In the genomic region with DNA sequence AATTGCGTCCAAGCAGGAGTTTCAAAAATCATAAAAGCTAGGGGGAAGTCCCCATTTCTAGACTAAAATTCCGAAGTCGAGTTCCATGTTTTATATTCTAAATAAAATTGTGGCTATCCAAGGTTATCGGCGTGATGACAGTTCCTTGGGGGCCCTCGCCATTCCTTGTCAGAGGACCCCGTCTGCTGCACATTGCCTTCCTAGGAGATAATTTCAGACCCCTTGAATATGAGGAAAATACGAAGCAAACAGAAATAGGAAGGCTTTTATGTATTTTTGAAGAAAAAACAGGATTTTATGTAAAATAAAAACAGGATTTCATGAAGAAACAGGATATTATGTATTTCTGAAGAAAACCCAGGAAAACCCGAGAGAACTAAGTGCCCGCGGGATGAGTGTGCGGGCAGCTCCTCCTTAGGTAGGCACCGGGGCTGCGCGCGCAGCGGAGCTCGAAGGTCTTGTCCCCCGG, we compare ENCODE assay signal across 8 cellular contexts. TPM values are rescaled to one million over a fixed set of nuclear protein-coding genes. Genes with fewer than 3 reads are reported as not detected.
A peak's percentile ranks its signal among the peaks of the same experiment; 100 is the strongest.
DNase-seq lines count a peak whose midpoint lies in the region; ATAC-seq and TF ChIP-seq lines count a peak whose summit lies in the region.

No MANE protein-coding gene starts in this region.

- H3K79me2 ChIP-seq in GM23338 (replicated peaks; ENCODE audit: insufficient read depth), result peaks cover 31% of the 10 kb centered on the region

- no peak for ATAC-seq in GM23338
- no peak for ATAC-seq in SK-N-SH treated with all-trans-retinoic acid at 6 μM for 48 hours
- ATAC-seq in HG03457 (IDR thresholded peaks at IDR 0.05; ENCODE audit: unreplicated experiment), result no peak

- H3K4me1 ChIP-seq in GM23338 (ENCODE audit: insufficient read depth), result peaks cover 16% of the 10 kb centered on the region; the same call in 1 of the 2 replicates
- H3K4me1 ChIP-seq in rectal smooth muscle tissue (ENCODE audit: control insufficient read depth, insufficient read depth, low read length), result peaks cover 20% of the 10 kb centered on the region

- peaks cover 3% of the 10 kb centered on the region; the same call in 1 of the 2 replicates for H4K20me1 ChIP-seq in GM23338 (replicated peaks; ENCODE audit: insufficient read depth)

- H3K9me2 ChIP-seq in GM23338 (ENCODE audit: insufficient read depth), result no peaks in the 10 kb centered on the region

- H3K4me3 Mint-ChIP-seq in GM23338, result peak overlapping the region; percentile 90

- H3K9me3 Mint-ChIP-seq in GM23338, result no peaks in the 10 kb centered on the region; the same call in 2 of the 3 replicates

- H3K9ac ChIP-seq in rectal smooth muscle tissue (ENCODE audit: low read length), result no peak overlapping the region

- H3K27ac Mint-ChIP-seq in GM23338, result no peak overlapping the region

- TF ChIP-seq CTCF in GM23338 (conservative IDR thresholded peaks at IDR 0.05; ENCODE audit: low read depth in 2 of 2) (no peak), fibroblast of pulmonary artery (IDR thresholded peaks at IDR 0.05; ENCODE audit: low read length, missing control alignments) (no peak)

- H3K36me3 ChIP-seq in GM23338 (ENCODE audit: insufficient read depth), result no peaks in the 10 kb centered on the region
- H3K36me3 ChIP-seq in rectal smooth muscle tissue (ENCODE audit: control insufficient read depth, insufficient read depth, low read length), result no peaks in the 10 kb centered on the region

- peak overlapping the region; percentile 60 for H2AFZ ChIP-seq in GM23338

- H3K27me3 ChIP-seq in GM23338 (ENCODE audit: insufficient read depth), result 0 out of 2 replicates have a peak, but pooled peaks cover 8% of the 10 kb centered on the region
- H3K27me3 ChIP-seq in rectal smooth muscle tissue (ENCODE audit: control insufficient read depth, insufficient read depth, low read length), result no peaks in the 10 kb centered on the region

- peak overlapping the region; percentile 95 for H3K4me3 ChIP-seq in GM23338
- peak overlapping the region; percentile 73 for H3K4me3 ChIP-seq in fibroblast of pulmonary artery (replicated peaks; ENCODE audit: low read depth, low read length)
- H3K4me3 ChIP-seq in rectal smooth muscle tissue (ENCODE audit: low read length), result peak overlapping the region; percentile 52

- H3K27me3 Mint-ChIP-seq in GM23338 (ENCODE audit: insufficient read depth, low read depth, poor library complexity), result peaks cover 2% of the 10 kb centered on the region

- H3K27ac ChIP-seq in GM23338 (ENCODE audit: low read depth), result 0 out of 2 replicates have a peak overlapping the region, but pooled peaks have one; percentile 33
- peak overlapping the region; percentile 90 for H3K27ac ChIP-seq in rectal smooth muscle tissue (ENCODE audit: low read depth, low read length)

- H3F3A ChIP-seq in GM23338 (replicated peaks; ENCODE audit: low read depth), result peaks cover 2% of the 10 kb centered on the region; the same call in 1 of the 2 replicates

- H3K36me3 Mint-ChIP-seq in GM23338 (ENCODE audit: low read depth), result no peaks in the 10 kb centered on the region; the same call in 2 of the 3 replicates

- H3K4me1 Mint-ChIP-seq in GM23338, result peaks cover 27% of the 10 kb centered on the region

- peak overlapping the region; percentile 97 for H3K4me2 ChIP-seq in GM23338

- DNase-seq in GM23338 (ENCODE audit: low spot score) (no peak), fibroblast of pulmonary artery (ENCODE audit: low read depth) (peak; percentile 17), NCI-H524 treated with DMSO at 0.1 percent for 48 hours (lab: John Stamatoyannopoulos, UW) (no peak), NCI-H1694 treated with DMSO at 0.1 percent for 48 hours (lab: John Stamatoyannopoulos, UW) (no peak), NCI-H1092 treated with DMSO at 0.1 percent for 48 hours (lab: John Stamatoyannopoulos, UW) (no peak)

TF ChIP-seq in GM23338, 12 proteins besides CTCF, POLR2A, EP300 and RAD21 (continues in another document):
- no peak for TF ChIP-seq EZH2 (IDR thresholded peaks at IDR 0.05; ENCODE audit: low read depth, unreplicated experiment)
- TF ChIP-seq ZNF331 (CRISPR knock-in tag; IDR thresholded peaks at IDR 0.05; ENCODE audit: low read depth), result no peak
- TF ChIP-seq ZNF114 (CRISPR knock-in tag; IDR thresholded peaks at IDR 0.05), result no peak
- TF ChIP-seq, protein P1, sequence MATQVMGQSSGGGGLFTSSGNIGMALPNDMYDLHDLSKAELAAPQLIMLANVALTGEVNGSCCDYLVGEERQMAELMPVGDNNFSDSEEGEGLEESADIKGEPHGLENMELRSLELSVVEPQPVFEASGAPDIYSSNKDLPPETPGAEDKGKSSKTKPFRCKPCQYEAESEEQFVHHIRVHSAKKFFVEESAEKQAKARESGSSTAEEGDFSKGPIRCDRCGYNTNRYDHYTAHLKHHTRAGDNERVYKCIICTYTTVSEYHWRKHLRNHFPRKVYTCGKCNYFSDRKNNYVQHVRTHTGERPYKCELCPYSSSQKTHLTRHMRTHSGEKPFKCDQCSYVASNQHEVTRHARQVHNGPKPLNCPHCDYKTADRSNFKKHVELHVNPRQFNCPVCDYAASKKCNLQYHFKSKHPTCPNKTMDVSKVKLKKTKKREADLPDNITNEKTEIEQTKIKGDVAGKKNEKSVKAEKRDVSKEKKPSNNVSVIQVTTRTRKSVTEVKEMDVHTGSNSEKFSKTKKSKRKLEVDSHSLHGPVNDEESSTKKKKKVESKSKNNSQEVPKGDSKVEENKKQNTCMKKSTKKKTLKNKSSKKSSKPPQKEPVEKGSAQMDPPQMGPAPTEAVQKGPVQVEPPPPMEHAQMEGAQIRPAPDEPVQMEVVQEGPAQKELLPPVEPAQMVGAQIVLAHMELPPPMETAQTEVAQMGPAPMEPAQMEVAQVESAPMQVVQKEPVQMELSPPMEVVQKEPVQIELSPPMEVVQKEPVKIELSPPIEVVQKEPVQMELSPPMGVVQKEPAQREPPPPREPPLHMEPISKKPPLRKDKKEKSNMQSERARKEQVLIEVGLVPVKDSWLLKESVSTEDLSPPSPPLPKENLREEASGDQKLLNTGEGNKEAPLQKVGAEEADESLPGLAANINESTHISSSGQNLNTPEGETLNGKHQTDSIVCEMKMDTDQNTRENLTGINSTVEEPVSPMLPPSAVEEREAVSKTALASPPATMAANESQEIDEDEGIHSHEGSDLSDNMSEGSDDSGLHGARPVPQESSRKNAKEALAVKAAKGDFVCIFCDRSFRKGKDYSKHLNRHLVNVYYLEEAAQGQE (IDR thresholded peaks at IDR 0.05; ENCODE audit: unreplicated experiment), result no peak
- TF ChIP-seq POLR2AphosphoS5 (IDR thresholded peaks at IDR 0.05; ENCODE audit: low read depth), result no peak
- TF ChIP-seq EZH2phosphoT487 (IDR thresholded peaks at IDR 0.05; ENCODE audit: unreplicated experiment), result no peak
- no peak for TF ChIP-seq NANOG (IDR thresholded peaks at IDR 0.05; ENCODE audit: borderline replicate concordance)
- TF ChIP-seq JUNB (IDR thresholded peaks at IDR 0.05; ENCODE audit: unreplicated experiment), result no peak
- no peak for TF ChIP-seq STAT1 (IDR thresholded peaks at IDR 0.05; ENCODE audit: unreplicated experiment)
- TF ChIP-seq CREB1 (CRISPR knock-in tag; IDR thresholded peaks at IDR 0.05; ENCODE audit: low read depth), result no peak

TF ChIP-seq in SK-N-SH treated with all-trans-retinoic acid at 6 μM for 48 hours, 23 proteins besides CTCF, POLR2A, EP300 and RAD21 (continues in another document):
- TF ChIP-seq BACH2 (CRISPR knock-in tag; IDR thresholded peaks at IDR 0.05; ENCODE audit: borderline replicate concordance) (no peak), ISL1 (CRISPR knock-in tag; IDR thresholded peaks at IDR 0.05) (no peak)
- TF ChIP-seq, protein P2, sequence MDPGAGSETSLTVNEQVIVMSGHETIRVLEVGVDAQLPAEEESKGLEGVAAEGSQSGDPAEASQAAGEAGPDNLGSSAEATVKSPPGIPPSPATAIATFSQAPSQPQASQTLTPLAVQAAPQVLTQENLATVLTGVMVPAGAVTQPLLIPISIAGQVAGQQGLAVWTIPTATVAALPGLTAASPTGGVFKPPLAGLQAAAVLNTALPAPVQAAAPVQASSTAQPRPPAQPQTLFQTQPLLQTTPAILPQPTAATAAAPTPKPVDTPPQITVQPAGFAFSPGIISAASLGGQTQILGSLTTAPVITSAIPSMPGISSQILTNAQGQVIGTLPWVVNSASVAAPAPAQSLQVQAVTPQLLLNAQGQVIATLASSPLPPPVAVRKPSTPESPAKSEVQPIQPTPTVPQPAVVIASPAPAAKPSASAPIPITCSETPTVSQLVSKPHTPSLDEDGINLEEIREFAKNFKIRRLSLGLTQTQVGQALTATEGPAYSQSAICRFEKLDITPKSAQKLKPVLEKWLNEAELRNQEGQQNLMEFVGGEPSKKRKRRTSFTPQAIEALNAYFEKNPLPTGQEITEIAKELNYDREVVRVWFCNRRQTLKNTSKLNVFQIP (CRISPR knock-in tag; IDR thresholded peaks at IDR 0.05; ENCODE audit: borderline replicate concordance, low read depth), result no peak
- TF ChIP-seq, protein P3, sequence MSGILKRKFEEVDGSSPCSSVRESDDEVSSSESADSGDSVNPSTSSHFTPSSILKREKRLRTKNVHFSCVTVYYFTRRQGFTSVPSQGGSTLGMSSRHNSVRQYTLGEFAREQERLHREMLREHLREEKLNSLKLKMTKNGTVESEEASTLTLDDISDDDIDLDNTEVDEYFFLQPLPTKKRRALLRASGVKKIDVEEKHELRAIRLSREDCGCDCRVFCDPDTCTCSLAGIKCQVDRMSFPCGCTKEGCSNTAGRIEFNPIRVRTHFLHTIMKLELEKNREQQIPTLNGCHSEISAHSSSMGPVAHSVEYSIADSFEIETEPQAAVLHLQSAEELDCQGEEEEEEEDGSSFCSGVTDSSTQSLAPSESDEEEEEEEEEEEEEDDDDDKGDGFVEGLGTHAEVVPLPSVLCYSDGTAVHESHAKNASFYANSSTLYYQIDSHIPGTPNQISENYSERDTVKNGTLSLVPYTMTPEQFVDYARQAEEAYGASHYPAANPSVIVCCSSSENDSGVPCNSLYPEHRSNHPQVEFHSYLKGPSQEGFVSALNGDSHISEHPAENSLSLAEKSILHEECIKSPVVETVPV (CRISPR knock-in tag; IDR thresholded peaks at IDR 0.05), result no peak

RNA-seq across cellular contexts. Expression of a gene that starts 0.5 kb away (rescaled TPM):
- total RNA-seq in GM23338 (2014; rRNA removed; shearing (Covaris generic)), result 8.8 and 10.6 TPM in 2 replicates
- polyA plus RNA-seq in GM23338 (2016; fragmentation: Nextera tagmentation; extraction: Ambion mirVana), result 15.2 and 16.1 TPM in 2 replicates

RNA-seq across cellular contexts. Expression of a gene that starts 1.4 kb away (rescaled TPM):
- 8.3 and 8.6 TPM in 2 replicates for total RNA-seq in GM23338 (2014; rRNA removed; shearing (Covaris generic))
- 9.0 and 12.1 TPM in 2 replicates for polyA plus RNA-seq in GM23338 (2016; fragmentation: Nextera tagmentation; extraction: Ambion mirVana)

RNA-seq across cellular contexts. Expression of a gene that starts 28.6 kb away (rescaled TPM):
- total RNA-seq in GM23338 (2014; rRNA removed; shearing (Covaris generic)), result 2.1 and 3.0 TPM in 2 replicates
- polyA plus RNA-seq in GM23338 (2016; fragmentation: Nextera tagmentation; extraction: Ambion mirVana), result 1.5 and 1.6 TPM in 2 replicates

RNA-seq across cellular contexts. Expression of a gene that starts 28.8 kb away (rescaled TPM):
- 63.8 and 67.1 TPM in 2 replicates for total RNA-seq in GM23338 (2014; rRNA removed; shearing (Covaris generic))
- polyA plus RNA-seq in GM23338 (2016; fragmentation: Nextera tagmentation; extraction: Ambion mirVana), result 38.6 and 44.0 TPM in 2 replicates
